In genomic region chr5:1481999-1482381, GRCh38 we compare ENCODE assay signal across 17 cellular contexts. TPM values are rescaled to one million over a fixed set of nuclear protein-coding genes. Genes with fewer than 3 reads are reported as not detected.
DNase-seq lines count a peak whose midpoint lies in the region; ATAC-seq and TF ChIP-seq lines count a peak whose summit lies in the region.
"Had no signal": no experiment of that assay in that cellular context is flagged by ENCODE, and none has a peak within 500 bp of the region (broad histone marks: within the 10 kb centered on the region; RNA-seq: fewer than 3 reads in every experiment).

No MANE protein-coding gene starts in this region.

- peak overlapping the region; percentile 75 to 90 for H3K27ac Mint-ChIP-seq in natural killer cell
- H3K27ac Mint-ChIP-seq in natural killer cell treated with Interleukin-12 subunit alpha and Interleukin-12 subunit beta and Interleukin-15 and Interleukin-18, amount 100 ng/mL, for 72 hours = peak overlapping the region in 1 of 2 donors; percentile 62
- H3K27ac Mint-ChIP-seq in immature natural killer cell = peak overlapping the region in 5 of 6 donors; percentile 9 to 80 (median 66)
- no peak overlapping the region for H3K27ac Mint-ChIP-seq in activated CD4-positive, alpha-beta T cell treated with anti-CD3 and anti-CD28 coated beads for 36 hours
- H3K27ac Mint-ChIP-seq: CD4-positive, CD25-positive, alpha-beta regulatory T cell had no signal

- DNase-seq in natural killer cell (no peak), RWPE1 (ENCODE audit: low spot score) (no peak), immature natural killer cell (no peak), LoVo (ENCODE audit: low spot score) (no peak)
- no peak for DNase-seq in natural killer cell treated with Interleukin-12 subunit alpha and Interleukin-12 subunit beta and Interleukin-15 and Interleukin-18, amount 100 ng/mL, for 72 hours (ENCODE audit: low spot score)
- no peak for DNase-seq in activated CD4-positive, alpha-beta T cell treated with anti-CD3 and anti-CD28 coated beads for 36 hours
- DNase-seq: CD4-positive, CD25-positive, alpha-beta regulatory T cell; DMS53; NCI-H1417; NCI-H2029; NCI-H2171 treated with DMSO at 0.1 percent for 48 hours had no signal

- H3K27me3 Mint-ChIP-seq in natural killer cell (ENCODE audit: low read depth in 2 of 2) (no peaks in the 10 kb centered on the region), immature natural killer cell (ENCODE audit: low read depth in 3 of 3) (peaks cover 10 to 45% (median 14%) of the 10 kb centered on the region in 3 donors)
- no peaks in the 10 kb centered on the region for H3K27me3 Mint-ChIP-seq in natural killer cell treated with Interleukin-12 subunit alpha and Interleukin-12 subunit beta and Interleukin-15 and Interleukin-18, amount 100 ng/mL, for 72 hours
- H3K27me3 Mint-ChIP-seq in activated CD4-positive, alpha-beta T cell treated with anti-CD3 and anti-CD28 coated beads for 36 hours = no peaks in the 10 kb centered on the region
- H3K27me3 Mint-ChIP-seq: CD4-positive, CD25-positive, alpha-beta regulatory T cell had no signal

- H3K9me3 Mint-ChIP-seq in natural killer cell = no peaks in the 10 kb centered on the region
- H3K9me3 Mint-ChIP-seq in natural killer cell treated with Interleukin-12 subunit alpha and Interleukin-12 subunit beta and Interleukin-15 and Interleukin-18, amount 100 ng/mL, for 72 hours = no peaks in the 10 kb centered on the region
- peaks cover 0 to 2% (median 0%) of the 10 kb centered on the region in 6 donors for H3K9me3 Mint-ChIP-seq in immature natural killer cell
- H3K9me3 Mint-ChIP-seq in activated CD4-positive, alpha-beta T cell treated with anti-CD3 and anti-CD28 coated beads for 36 hours (ENCODE audit: low read depth) = no peaks in the 10 kb centered on the region
- H3K9me3 Mint-ChIP-seq: CD4-positive, CD25-positive, alpha-beta regulatory T cell had no signal

- H3K4me1 Mint-ChIP-seq in natural killer cell (peaks cover 19 to 27% of the 10 kb centered on the region in 2 donors), immature natural killer cell (peaks cover 24 to 35% of the 10 kb centered on the region in 2 donors)
- H3K4me1 Mint-ChIP-seq in natural killer cell treated with Interleukin-12 subunit alpha and Interleukin-12 subunit beta and Interleukin-15 and Interleukin-18, amount 100 ng/mL, for 72 hours (ENCODE audit: low read depth in 2 of 2) = peaks cover 6 to 35% of the 10 kb centered on the region in 2 donors
- H3K4me1 Mint-ChIP-seq in activated CD4-positive, alpha-beta T cell treated with anti-CD3 and anti-CD28 coated beads for 36 hours = peaks cover 2% of the 10 kb centered on the region

- CTCF ChIA-PET in RWPE1 (lab: Yijun Ruan, JAX) = no interaction called here
- CTCF ChIA-PET in activated CD4-positive, alpha-beta T cell treated with anti-CD3 and anti-CD28 coated beads for 36 hours (lab: Charles Lee) = interaction anchor here (0.6 kb wide), 1 partner anchor 163 kb away, joined by 3 read pairs; no protein-coding TSS in a partner anchor

- H3K36me3 Mint-ChIP-seq in natural killer cell = no peaks in the 10 kb centered on the region
- no peaks in the 10 kb centered on the region for H3K36me3 Mint-ChIP-seq in natural killer cell treated with Interleukin-12 subunit alpha and Interleukin-12 subunit beta and Interleukin-15 and Interleukin-18, amount 100 ng/mL, for 72 hours
- peaks cover 0 to 32% (median 4%) of the 10 kb centered on the region in 3 donors for H3K36me3 Mint-ChIP-seq in immature natural killer cell
- peaks cover 21% of the 10 kb centered on the region for H3K36me3 Mint-ChIP-seq in activated CD4-positive, alpha-beta T cell treated with anti-CD3 and anti-CD28 coated beads for 36 hours (ENCODE audit: low read depth)

- TF ChIP-seq CTCF in natural killer cell (IDR thresholded peaks at IDR 0.05) = no peak
- TF ChIP-seq CTCF in RWPE1 (conservative IDR thresholded peaks at IDR 0.05; ENCODE audit: low read depth) = no peak

- intact Hi-C loops in natural killer cell (cut with micrococcal nuclease) = no loop called here
- intact Hi-C loops in activated CD4-positive, alpha-beta T cell treated with anti-CD3 and anti-CD28 coated beads for 36 hours (cut with DNase I, micrococcal nuclease) = no loop called here

- H3K4me3 Mint-ChIP-seq in natural killer cell (no peak overlapping the region), immature natural killer cell (no peak overlapping the region)
- H3K4me3 Mint-ChIP-seq in natural killer cell treated with Interleukin-12 subunit alpha and Interleukin-12 subunit beta and Interleukin-15 and Interleukin-18, amount 100 ng/mL, for 72 hours = no peak overlapping the region
- H3K4me3 Mint-ChIP-seq in activated CD4-positive, alpha-beta T cell treated with anti-CD3 and anti-CD28 coated beads for 36 hours = no peak overlapping the region
- H3K4me3 Mint-ChIP-seq: CD4-positive, CD25-positive, alpha-beta regulatory T cell had no signal

- POLR2A ChIA-PET in RWPE1 (lab: Yijun Ruan, JAX; ENCODE audit: low non-redundant PET) = no interaction called here
- POLR2A ChIA-PET in activated CD4-positive, alpha-beta T cell treated with anti-CD3 and anti-CD28 coated beads for 36 hours (lab: Charles Lee) = no interaction called here

- peak overlapping the region; percentile 75 for H3K27ac ChIP-seq in RWPE1

- ATAC-seq in natural killer cell (no peak), GM21576 (IDR thresholded peaks at IDR 0.05; ENCODE audit: unreplicated experiment) (no peak), HG02884 (IDR thresholded peaks at IDR 0.05; ENCODE audit: unreplicated experiment) (no peak)
- ATAC-seq in natural killer cell treated with Interleukin-12 subunit alpha and Interleukin-12 subunit beta and Interleukin-15 and Interleukin-18, amount 100 ng/mL, for 72 hours = no peak
- ATAC-seq in activated CD4-positive, alpha-beta T cell treated with anti-CD3 and anti-CD28 coated beads for 36 hours = no peak

RNA-seq across cellular contexts. Expression of gene SLC6A3, which starts 36.8 kb away (rescaled TPM):
- not detected for total RNA-seq in natural killer cell
- total RNA-seq in natural killer cell treated with Interleukin-12 subunit alpha and Interleukin-12 subunit beta and Interleukin-15 and Interleukin-18, amount 100 ng/mL, for 72 hours = not detected
- not detected for polyA plus RNA-seq in immature natural killer cell
- total RNA-seq in activated CD4-positive, alpha-beta T cell treated with anti-CD3 and anti-CD28 coated beads for 36 hours = not detected
- total RNA-seq: A172; CD4-positive, CD25-positive, alpha-beta regulatory T cell; LHCN-M2; NCI-H460; SK-MEL-5 had no signal

RNA-seq across cellular contexts. Expression of gene LPCAT1, which starts 41.8 kb away (rescaled TPM):
- total RNA-seq in natural killer cell = 100 to 1,000 TPM; 196 to 302 (median 252) TPM
- 100 to 1,000 TPM in 1 of 2 donors, 10 to 100 TPM in 1; 90.0 to 179 TPM for total RNA-seq in natural killer cell treated with Interleukin-12 subunit alpha and Interleukin-12 subunit beta and Interleukin-15 and Interleukin-18, amount 100 ng/mL, for 72 hours
- polyA plus RNA-seq in immature natural killer cell = 100 to 1,000 TPM; 107 to 255 (median 144) TPM
- total RNA-seq in activated CD4-positive, alpha-beta T cell treated with anti-CD3 and anti-CD28 coated beads for 36 hours = 10 to 100 TPM; 42.5 to 54.5 TPM
